17 cellular contexts compared by ENCODE assay signal in genomic region chr6:158414900-158415299, GRCh38.
A peak's percentile ranks its signal among the peaks of the same experiment; 100 is the strongest.
DNase-seq lines count a peak whose midpoint lies in the region; ATAC-seq and TF ChIP-seq lines count a peak whose summit lies in the region.
"Had no signal": no experiment of that assay in that cellular context is flagged by ENCODE, and none has a peak within 500 bp of the region (broad histone marks: within the 10 kb centered on the region; RNA-seq: fewer than 3 reads in every experiment).

No MANE protein-coding gene starts in this region.

- no peak for TF ChIP-seq POLR2A in esophagus muscularis mucosa (IDR thresholded peaks at IDR 0.05; ENCODE audit: low read depth)

- no peak for DNase-seq in activated CD4-positive, CD25-positive, alpha-beta regulatory T cell treated with anti-CD3 and anti-CD28 coated beads, Interleukin-2, amount 50 U/mL, for 72 hours
- peak; percentile 66 for DNase-seq in RPMI7951 (ENCODE audit: low read depth)
- peak; percentile 8 for DNase-seq in esophagus muscularis mucosa (ENCODE audit: extremely low spot score)
- no peak for DNase-seq in psoas muscle
- no peak for DNase-seq in HUDEP-2 (lab: John Stamatoyannopoulos, UW; ENCODE audit: unreplicated experiment in 76 of 76)
- DNase-seq in T-helper 9 cell: no peak
- DNase-seq: 8988T; CD4-positive, alpha-beta T cell; left lung; naive thymus-derived CD8-positive, alpha-beta T cell; NCI-H1694; NCI-H524 treated with DMSO at 0.1 percent for 48 hours; OCI-M1 had no signal

- intact Hi-C loops in esophagus muscularis mucosa (cut with DNase I): no loop called here
- intact Hi-C loops in psoas muscle (cut with DNase I): no loop called here

- no peaks in the 10 kb centered on the region for H3K27me3 ChIP-seq in esophagus muscularis mucosa
- H3K27me3 ChIP-seq in psoas muscle (ENCODE audit: insufficient read depth in 3 of 3, low read length in 2 of 3): no peaks in the 10 kb centered on the region
- H3K27me3 ChIP-seq: hepatocyte, left lung had no signal

- peaks cover 0 to 6% (median 4%) of the 10 kb centered on the region in 4 donors for H3K4me1 ChIP-seq in esophagus muscularis mucosa
- peaks cover 2% of the 10 kb centered on the region for H3K4me1 ChIP-seq in psoas muscle

- H3K4me3 ChIP-seq in esophagus muscularis mucosa (no peak overlapping the region), psoas muscle (no peak overlapping the region)
- H3K4me3 ChIP-seq: hepatocyte, left lung had no signal

- H3K36me3 ChIP-seq in esophagus muscularis mucosa (peaks cover 0 to 14% (median 10%) of the 10 kb centered on the region in 4 donors), psoas muscle (ENCODE audit: insufficient read depth in 1 of 2, low read depth in 1 of 2) (peaks cover 0 to 8% of the 10 kb centered on the region in 2 donors)

- ATAC-seq in activated CD4-positive, CD25-positive, alpha-beta regulatory T cell treated with anti-CD3 and anti-CD28 coated beads, Interleukin-2, amount 50 U/mL, for 24 hours: peak; percentile 44 to 58
- ATAC-seq in psoas muscle (peak; percentile 72 to 85 (median 80)), esophagus mucosa (no peak)
- ATAC-seq: left lung; naive thymus-derived CD8-positive, alpha-beta T cell had no signal

- no peaks in the 10 kb centered on the region for H3K9me3 ChIP-seq in esophagus muscularis mucosa
- peaks cover 5% of the 10 kb centered on the region for H3K9me3 ChIP-seq in psoas muscle
- H3K9me3 ChIP-seq: left lung had no signal

- TF ChIP-seq CTCF in esophagus muscularis mucosa (IDR thresholded peaks at IDR 0.05) (no peak), psoas muscle (IDR thresholded peaks at IDR 0.05) (no peak)

- H3K27ac ChIP-seq in esophagus muscularis mucosa (replicated peaks in 1 of 4): no peak overlapping the region
- H3K27ac ChIP-seq in psoas muscle: peak overlapping the region; percentile 11
- H3K27ac ChIP-seq: hepatocyte, HL-60, left lung had no signal

- no peak for TF ChIP-seq EP300 in esophagus muscularis mucosa (IDR thresholded peaks at IDR 0.05)

- 77% methylated on average over 5 of the region's 5 CpGs for WGBS in esophagus muscularis mucosa
- 43 to 72% (median 64%) methylated on average over 5 of the region's 5 CpGs for WGBS in psoas muscle, 3 donors

Comparison
In these comparisons a context has a peak if more than half of its experiments do, and no peak if none do; other contexts are left out.
1. DNase-seq: peak in RPMI7951 (single experiment) and esophagus muscularis mucosa (single experiment); none in activated CD4-positive, CD25-positive, alpha-beta regulatory T cell treated with anti-CD3 and anti-CD28 coated beads, Interleukin-2, amount 50 U/mL, for 72 hours (single experiment), psoas muscle (0 of 2), HUDEP-2 (0 of 76) and T-helper 9 cell (single experiment).